Comparison of ENCODE assay signal across 9 cellular contexts in genomic region chr12:25249951-25250738, GRCh38. TPM values are rescaled to one million over a fixed set of nuclear protein-coding genes. Genes with fewer than 3 reads are reported as not detected.
DNase-seq lines count a peak whose midpoint lies in the region.
"Had no signal": no experiment of that assay in that cellular context is flagged by ENCODE, and none has a peak within 500 bp of the region (broad histone marks: within the 10 kb centered on the region; RNA-seq: fewer than 3 reads in every experiment).

No MANE protein-coding gene starts in this region.

- H2AFZ ChIP-seq in GM23248, result peak overlapping the region; percentile 83

- peaks cover 9% of the 10 kb centered on the region; the same call in 1 of the 2 replicates for H3F3A ChIP-seq in GM23248 (ENCODE audit: insufficient read depth)

- H3K27ac ChIP-seq in GM23248, result peak overlapping the region; percentile 60

- peak; percentile 32 for DNase-seq in Daoy (ENCODE audit: low read depth)
- DNase-seq in GM23248, result peak; percentile 55
- peak; percentile 48 for DNase-seq in MG63
- DNase-seq in activated CD4-positive, alpha-beta T cell treated with anti-CD3 and anti-CD28 coated beads for 1 hour, result peak; percentile 30
- DNase-seq in cerebellar cortex (ENCODE audit: low spot score), result peak; percentile 48
- DNase-seq in left kidney (ENCODE audit: low read depth, low spot score), result peak; percentile 76
- peak; percentile 30 for DNase-seq in stimulated activated CD4-positive, alpha-beta T cell treated with anti-CD3 and anti-CD28 coated beads, Interleukin-1b, Interleukin-23, amount 100 ng/mL, for 48 hours
- no peak for DNase-seq in effector CD8-positive, alpha-beta T cell (lab: John Stamatoyannopoulos, UW)

- H3K36me3 ChIP-seq in GM23248 (ENCODE audit: low read depth) (no peaks in the 10 kb centered on the region), MG63 (peaks cover 6% of the 10 kb centered on the region)

- 1 to 2% methylated on average over 10 to 49 of the region's 56 CpGs for WGBS in GM23248 (ENCODE audit: low coverage in 1 of 2, low lambda C conversion rate in 2 of 2, missing lambda C conversion rate in 2 of 2), 2 experiments

- H3K4me3 ChIP-seq in GM23248, result peak overlapping the region; percentile 83
- peak overlapping the region; percentile 75 for H3K4me3 ChIP-seq in MG63

- no peaks in the 10 kb centered on the region for H3K9me3 ChIP-seq in GM23248 (ENCODE audit: low read depth)
- H3K9me3 ChIP-seq in MG63, result no peaks in the 10 kb centered on the region

- no peaks in the 10 kb centered on the region for H3K27me3 ChIP-seq in GM23248 (replicated peaks; ENCODE audit: insufficient read depth)
- H3K27me3 ChIP-seq in MG63, result no peaks in the 10 kb centered on the region

- in situ Hi-C loops in GM23248 (cut with MboI), result no loop called here

- H3K9me2 ChIP-seq in GM23248 (ENCODE audit: insufficient read depth), result no peaks in the 10 kb centered on the region

- H3K4me1 ChIP-seq in GM23248 (ENCODE audit: insufficient read depth), result 0 out of 2 replicates have a peak, but pooled peaks cover 6% of the 10 kb centered on the region

- peaks cover 51% of the 10 kb centered on the region for H3K79me2 ChIP-seq in GM23248 (ENCODE audit: insufficient read depth)

- peak overlapping the region; percentile 82 for H3K4me2 ChIP-seq in GM23248 (ENCODE audit: unreplicated experiment)

- H4K20me1 ChIP-seq in GM23248 (ENCODE audit: insufficient read depth), result no peaks in the 10 kb centered on the region

- H3K9ac ChIP-seq in GM23248, result peak overlapping the region; percentile 86

RNA-seq across cellular contexts. Expression of gene KRAS, which starts 0.6 kb away (rescaled TPM):
- total RNA-seq in Daoy (2014; rRNA removed; shearing (Covaris generic)), result 13.3 and 14.3 TPM in 2 replicates
- 12.0 and 14.2 TPM in 2 replicates for total RNA-seq in GM23248 (2014; rRNA removed; shearing (Covaris generic))
- polyA plus RNA-seq in GM23248 (2016; fragmentation: Nextera tagmentation; extraction: Ambion mirVana), result 44.6 and 46.5 TPM in 2 replicates
- total RNA-seq in MG63 (2014; rRNA removed; shearing (Covaris generic); ENCODE audit: low replicate concordance), result 4.1 and 6.1 TPM in 2 replicates

RNA-seq across cellular contexts. Expression of gene ETFRF1, which starts 55.1 kb away (rescaled TPM):
- total RNA-seq in Daoy (2014; rRNA removed; shearing (Covaris generic)), result 43.2 and 46.7 TPM in 2 replicates
- total RNA-seq in GM23248 (2014; rRNA removed; shearing (Covaris generic)), result 10.7 and 23.3 TPM in 2 replicates
- 33.7 and 39.3 TPM in 2 replicates for polyA plus RNA-seq in GM23248 (2016; fragmentation: Nextera tagmentation; extraction: Ambion mirVana)
- total RNA-seq in MG63 (2014; rRNA removed; shearing (Covaris generic); ENCODE audit: low replicate concordance), result 25.6 and 71.4 TPM in 2 replicates

RNA-seq across cellular contexts. Expression of gene DNAI7, which starts 55.2 kb away (rescaled TPM):
- total RNA-seq in Daoy (2014; rRNA removed; shearing (Covaris generic)), result 0.11 and 0.33 TPM in 2 replicates
- total RNA-seq in GM23248 (2014; rRNA removed; shearing (Covaris generic)), result not detected in 2 replicates
- 0.25 TPM in 1 of 2 replicates, not detected in the other for polyA plus RNA-seq in GM23248 (2016; fragmentation: Nextera tagmentation; extraction: Ambion mirVana)
- total RNA-seq in MG63 (2014; rRNA removed; shearing (Covaris generic); ENCODE audit: low replicate concordance), result 0.84 TPM in 1 of 2 replicates, not detected in the other
- total RNA-seq: glomerular endothelial cell had no signal
